9 cellular contexts compared by ENCODE assay signal in the genomic region with DNA sequence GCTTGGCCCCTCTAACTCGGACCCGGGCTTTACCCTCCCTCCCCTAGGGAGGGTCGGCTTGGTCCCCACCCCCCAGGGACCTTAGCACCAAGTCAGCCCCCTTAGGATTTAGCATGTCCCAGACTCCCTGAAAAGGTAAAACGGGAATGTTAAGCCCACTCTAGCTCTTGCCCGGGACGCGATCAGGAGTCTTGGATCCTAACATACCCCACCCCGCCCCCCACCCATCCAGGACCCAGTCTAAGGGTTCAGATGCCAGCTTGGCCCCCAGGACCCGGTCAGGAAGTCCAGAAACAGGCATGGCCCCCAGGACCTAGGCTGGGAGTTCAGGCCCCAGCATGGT. TPM values are rescaled to one million over a fixed set of nuclear protein-coding genes. Genes with fewer than 3 reads are reported as not detected.
A peak's percentile ranks its signal among the peaks of the same experiment; 100 is the strongest.
DNase-seq lines count a peak whose midpoint lies in the region; ATAC-seq, FAIRE-seq and TF ChIP-seq lines count a peak whose summit lies in the region.
"Had no signal": no experiment of that assay in that cellular context is flagged by ENCODE, and none has a peak within 500 bp of the region (broad histone marks: within the 10 kb centered on the region; RNA-seq: fewer than 3 reads in every experiment).

No MANE protein-coding gene starts in this region.

- H3K36me3 Mint-ChIP-seq in activated B cell treated with CpG ODN at 0.5 μM for 24 hours (ENCODE audit: low read depth) = no peaks in the 10 kb centered on the region

- H4K20me1 ChIP-seq in keratinocyte (ENCODE audit: control insufficient read depth, extremely low read depth, insufficient read depth, low read length) = no peaks in the 10 kb centered on the region
- H4K20me1 ChIP-seq in smooth muscle cell (ENCODE audit: low read depth) = peaks cover 3% of the 10 kb centered on the region

- no peak for FAIRE-seq in keratinocyte (lab: Jason Lieb, UNC)

- H2AFZ ChIP-seq in keratinocyte (ENCODE audit: control insufficient read depth, low read length) = no peak overlapping the region
- peak overlapping the region; percentile 72 for H2AFZ ChIP-seq in smooth muscle cell (ENCODE audit: low read depth)

- H3K27me3 ChIP-seq in H7 (ENCODE audit: control insufficient read depth, insufficient read depth, low read length) (peaks cover 9% of the 10 kb centered on the region; the same call in 1 of the 2 replicates), keratinocyte (ENCODE audit: control insufficient read depth, extremely low read depth, insufficient read depth, low read length) (peaks cover 9% of the 10 kb centered on the region), smooth muscle cell (ENCODE audit: low read depth) (no peaks in the 10 kb centered on the region)

- intact Hi-C loops in activated B cell treated with CpG ODN at 0.5 μM for 24 hours (cut with micrococcal nuclease) = loop anchor here (1.0 to 2.0 kb wide), 2 partner anchors 8 to 213 kb away; partner anchors contain the start of gene ZNF627

- dilution Hi-C loops in keratinocyte (cut with MboI; ENCODE audit: extremely low pct_ligation_motif_present, low sequenced_read_pairs) = no loop called here

- peak; percentile 69 for DNase-seq in H7
- no peak for DNase-seq in activated B cell treated with CpG ODN at 0.5 μM for 24 hours
- DNase-seq in keratinocyte (ENCODE audit: low read depth, low spot score) = no peak
- no peak for DNase-seq in smooth muscle cell (lab: John Stamatoyannopoulos, UW; ENCODE audit: unreplicated experiment)
- no peak for DNase-seq in NCI-H1436 (lab: John Stamatoyannopoulos, UW)
- DNase-seq in hypothalamus (lab: John Stamatoyannopoulos, UW) = no peak
- DNase-seq in activated CD4-positive, alpha-beta T cell treated with anti-CD3 and anti-CD28 coated beads for 4 hours = no peak
- DNase-seq in SHP77 treated with DMSO at 0.1 percent for 48 hours (lab: John Stamatoyannopoulos, UW) = no peak
- DNase-seq: stimulated activated CD4-positive, alpha-beta T cell treated with anti-CD3 and anti-CD28 coated beads, Interleukin-4, amount 100 ng/mL, for 4 hours had no signal

- H3K9ac ChIP-seq in keratinocyte (ENCODE audit: control insufficient read depth, extremely low read depth, insufficient read depth, low read length) (no peak overlapping the region), smooth muscle cell (ENCODE audit: low read depth) (peak overlapping the region; percentile 29)

- POLR2A ChIA-PET in activated B cell treated with CpG ODN at 0.5 μM for 24 hours (lab: Charles Lee) = interaction anchor here (0.6 to 4.6 kb wide), 7 partner anchors 9 to 409 kb away, joined by 3 to 60 read pairs (median 8); partner anchors contain the start of genes ODAD3, PRKCSH, RGL3 and SWSAP1

- H3K27ac ChIP-seq in keratinocyte (ENCODE audit: control insufficient read depth, insufficient read depth, low read length) (no peak overlapping the region), smooth muscle cell (ENCODE audit: low read depth) (no peak overlapping the region)

- H3K27me3 Mint-ChIP-seq in activated B cell treated with CpG ODN at 0.5 μM for 24 hours = no peaks in the 10 kb centered on the region

- H3K4me1 ChIP-seq in keratinocyte (ENCODE audit: control insufficient read depth, extremely low read depth, insufficient read depth, low read length) (peaks cover 24% of the 10 kb centered on the region), smooth muscle cell (ENCODE audit: low read depth) (peaks cover 9% of the 10 kb centered on the region)

- peaks cover 49% of the 10 kb centered on the region for H3K4me1 Mint-ChIP-seq in activated B cell treated with CpG ODN at 0.5 μM for 24 hours

- peaks cover 6% of the 10 kb centered on the region for H3F3A ChIP-seq in smooth muscle cell (ENCODE audit: low read depth)

- H3K4me2 ChIP-seq in keratinocyte (ENCODE audit: control insufficient read depth, extremely low read depth, insufficient read depth, low read depth, low read length) (peak overlapping the region; percentile 69), smooth muscle cell (peak overlapping the region; percentile 95)

- peak overlapping the region; percentile 60 for H3K4me3 ChIP-seq in H7 (ENCODE audit: insufficient read depth, low read depth, low read length)
- peak overlapping the region in 1 of 3 experiments; percentile 11 for H3K4me3 ChIP-seq in keratinocyte (ENCODE audit: control insufficient read depth in 2 of 3, extremely low read depth in 1 of 3, insufficient read depth in 2 of 3, low read depth in 1 of 3, low read length in 3 of 3)
- H3K4me3 ChIP-seq in smooth muscle cell = peak overlapping the region; percentile 59

- CTCF ChIA-PET in activated B cell treated with CpG ODN at 0.5 μM for 24 hours (lab: Charles Lee) = interaction anchor here (0.9 to 2.8 kb wide), 5 partner anchors 8 to 99 kb away, joined by 3 to 20 read pairs (median 9); partner anchors contain the start of genes ODAD3, PRKCSH and SWSAP1

- no peaks in the 10 kb centered on the region for H3K9me1 ChIP-seq in keratinocyte (ENCODE audit: control insufficient read depth, extremely low read depth, insufficient read depth, low read length)

- H3K9me3 ChIP-seq in keratinocyte (ENCODE audit: control insufficient read depth, low read depth, low read length) (no peaks in the 10 kb centered on the region), smooth muscle cell (replicated peaks; ENCODE audit: low read depth) (no peaks in the 10 kb centered on the region)

- no peak for ATAC-seq in activated B cell treated with CpG ODN at 0.5 μM for 24 hours (ENCODE audit: low read depth)

- H3K4me3 Mint-ChIP-seq in activated B cell treated with CpG ODN at 0.5 μM for 24 hours = peak overlapping the region; percentile 74

- TF ChIP-seq CTCF in activated B cell treated with CpG ODN at 0.5 μM for 24 hours (IDR thresholded peaks at IDR 0.05) (no peak), keratinocyte (optimal IDR thresholded peaks at IDR 0.05 in 1 of 3, IDR thresholded peaks at IDR 0.05 in 1 of 3, conservative IDR thresholded peaks at IDR 0.05 in 1 of 3; ENCODE audit: extremely low read depth in 1 of 3, insufficient read depth in 2 of 3, low read length in 3 of 3) (no peak), smooth muscle cell (IDR thresholded peaks at IDR 0.05; ENCODE audit: borderline replicate concordance, insufficient read depth, poor library complexity, severe bottlenecking) (no peak)

- H3K27ac Mint-ChIP-seq in activated B cell treated with CpG ODN at 0.5 μM for 24 hours = no peak overlapping the region

- H3K36me3 ChIP-seq in H7 (replicated peaks; ENCODE audit: control insufficient read depth, insufficient read depth, low read length) (no peaks in the 10 kb centered on the region), keratinocyte (ENCODE audit: control insufficient read depth in 2 of 2, extremely low read depth in 1 of 2, insufficient read depth in 2 of 2, low read length in 2 of 2) (no peaks in the 10 kb centered on the region), smooth muscle cell (ENCODE audit: low read depth) (no peaks in the 10 kb centered on the region)

- H3K79me2 ChIP-seq in keratinocyte (ENCODE audit: control insufficient read depth, insufficient read depth, low read length) (no peaks in the 10 kb centered on the region), smooth muscle cell (ENCODE audit: low read depth) (no peaks in the 10 kb centered on the region)

- no peaks in the 10 kb centered on the region for H3K9me3 Mint-ChIP-seq in activated B cell treated with CpG ODN at 0.5 μM for 24 hours

- 0% methylated on average over 1 of the region's 9 CpGs for WGBS in smooth muscle cell (ENCODE audit: low lambda C conversion rate)

RNA-seq across cellular contexts. Expression of gene EPOR, which starts 0.4 kb away (rescaled TPM):
- 14.9 and 15.8 TPM in 2 replicates for total RNA-seq in H7 (2014; rRNA removed; shearing (Covaris generic))
- total RNA-seq in activated B cell treated with CpG ODN at 0.5 μM for 24 hours = 1.8 and 2.5 TPM in 2 replicates
- 0.68 to 0.94 TPM (median 0.85 TPM) in 3 replicates for polyA plus RNA-seq in keratinocyte
- polyA plus RNA-seq in keratinocyte (2011; ENCODE audit: low read depth) = 0.17 TPM
- polyA plus RNA-seq in keratinocyte (2011; cell fraction: cytosol; rRNA removed) = 0.41 and 0.95 TPM in 2 replicates
- polyA plus RNA-seq in keratinocyte (2011; cell fraction: nucleus; rRNA removed) = 0.80 and 1.5 TPM in 2 replicates
- 0.71 and 1.0 TPM in 2 replicates for polyA plus RNA-seq in keratinocyte (2012; ENCODE audit: low replicate concordance)
- polyA minus RNA-seq in keratinocyte = 0.26 to 0.52 TPM (median 0.43 TPM) in 3 replicates
- polyA minus RNA-seq in keratinocyte (2011; cell fraction: cytosol; rRNA and poly(A)+ RNA removed) = 3.3 TPM
- 0.31 and 0.63 TPM in 2 replicates for polyA minus RNA-seq in keratinocyte (2011; cell fraction: nucleus; rRNA and poly(A)+ RNA removed)
- 9.9 and 11.3 TPM in 2 replicates for total RNA-seq in smooth muscle cell
- polyA plus RNA-seq in smooth muscle cell = 24.9 and 27.4 TPM in 2 replicates

RNA-seq across cellular contexts. Expression of gene SWSAP1, which starts 9.2 kb away (rescaled TPM):
- total RNA-seq in H7 (2014; rRNA removed; shearing (Covaris generic)) = 3.0 and 3.3 TPM in 2 replicates
- 4.3 and 5.1 TPM in 2 replicates for total RNA-seq in activated B cell treated with CpG ODN at 0.5 μM for 24 hours
- polyA plus RNA-seq in keratinocyte = 2.1 to 2.5 TPM (median 2.2 TPM) in 3 replicates
- 0.62 TPM for polyA plus RNA-seq in keratinocyte (2011; ENCODE audit: low read depth)
- polyA plus RNA-seq in keratinocyte (2011; cell fraction: cytosol; rRNA removed) = 1.4 and 2.0 TPM in 2 replicates
- polyA plus RNA-seq in keratinocyte (2011; cell fraction: nucleus; rRNA removed) = 2.1 and 2.3 TPM in 2 replicates
- 2.1 and 3.2 TPM in 2 replicates for polyA plus RNA-seq in keratinocyte (2012; ENCODE audit: low replicate concordance)
- polyA minus RNA-seq in keratinocyte = 0.77 to 1.4 TPM (median 1.1 TPM) in 3 replicates
- polyA minus RNA-seq in keratinocyte (2011; cell fraction: cytosol; rRNA and poly(A)+ RNA removed) = not detected
- 0.53 and 0.54 TPM in 2 replicates for polyA minus RNA-seq in keratinocyte (2011; cell fraction: nucleus; rRNA and poly(A)+ RNA removed)
- total RNA-seq in smooth muscle cell = 0.99 and 1.3 TPM in 2 replicates
- 2.7 and 2.8 TPM in 2 replicates for polyA plus RNA-seq in smooth muscle cell

RNA-seq across cellular contexts. Expression of gene PLPPR2, which starts 28.4 kb away (rescaled TPM):
- total RNA-seq in H7 (2014; rRNA removed; shearing (Covaris generic)) = 5.7 and 7.0 TPM in 2 replicates
- total RNA-seq in activated B cell treated with CpG ODN at 0.5 μM for 24 hours (1.5 and 2.2 TPM in 2 replicates), smooth muscle cell (15.1 and 21.4 TPM in 2 replicates)
- polyA plus RNA-seq in keratinocyte (3.5 to 9.1 TPM (median 5.7 TPM) in 3 replicates), smooth muscle cell (54.0 and 67.1 TPM in 2 replicates)
- 1.7 TPM for polyA plus RNA-seq in keratinocyte (2011; ENCODE audit: low read depth)
- 5.9 and 12.7 TPM in 2 replicates for polyA plus RNA-seq in keratinocyte (2011; cell fraction: cytosol; rRNA removed)
- polyA plus RNA-seq in keratinocyte (2011; cell fraction: nucleus; rRNA removed) = 14.4 and 18.4 TPM in 2 replicates
- polyA plus RNA-seq in keratinocyte (2012; ENCODE audit: low replicate concordance) = 14.6 and 28.9 TPM in 2 replicates
- polyA minus RNA-seq in keratinocyte = 5.0 to 12.7 TPM (median 7.2 TPM) in 3 replicates
- 15.7 TPM for polyA minus RNA-seq in keratinocyte (2011; cell fraction: cytosol; rRNA and poly(A)+ RNA removed)
- polyA minus RNA-seq in keratinocyte (2011; cell fraction: nucleus; rRNA and poly(A)+ RNA removed) = 5.4 and 7.9 TPM in 2 replicates

RNA-seq across cellular contexts. Expression of gene RGL3, which starts 35.4 kb away (rescaled TPM):
- total RNA-seq in H7 (2014; rRNA removed; shearing (Covaris generic)) = 1.6 and 7.8 TPM in 2 replicates
- 0.32 and 0.33 TPM in 2 replicates for total RNA-seq in activated B cell treated with CpG ODN at 0.5 μM for 24 hours
- polyA plus RNA-seq in keratinocyte = not detected in 3 replicates
- polyA plus RNA-seq in keratinocyte (2011; ENCODE audit: low read depth) = not detected
- polyA plus RNA-seq in keratinocyte (2011; cell fraction: cytosol; rRNA removed) = not detected in 2 replicates
- 0.06 TPM in 1 of 2 replicates, not detected in the other for polyA plus RNA-seq in keratinocyte (2011; cell fraction: nucleus; rRNA removed)
- polyA plus RNA-seq in keratinocyte (2012; ENCODE audit: low replicate concordance) = not detected in 2 replicates
- polyA minus RNA-seq in keratinocyte = not detected in 3 replicates
- polyA minus RNA-seq in keratinocyte (2011; cell fraction: cytosol; rRNA and poly(A)+ RNA removed) = not detected
- polyA minus RNA-seq in keratinocyte (2011; cell fraction: nucleus; rRNA and poly(A)+ RNA removed) = 1.2 TPM in 1 of 2 replicates, not detected in the other
- total RNA-seq in smooth muscle cell = 5.5 and 9.6 TPM in 2 replicates
- polyA plus RNA-seq in smooth muscle cell = 6.6 and 39.0 TPM in 2 replicates

RNA-seq across cellular contexts. Expression of gene CCDC159, which starts 37.4 kb away (rescaled TPM):
- total RNA-seq in H7 (2014; rRNA removed; shearing (Covaris generic)) = 2.7 and 5.5 TPM in 2 replicates
- total RNA-seq in activated B cell treated with CpG ODN at 0.5 μM for 24 hours (27.6 and 32.1 TPM in 2 replicates), smooth muscle cell (17.0 and 29.4 TPM in 2 replicates)
- polyA plus RNA-seq in keratinocyte (6.4 to 9.1 TPM (median 7.5 TPM) in 3 replicates), smooth muscle cell (8.7 and 9.8 TPM in 2 replicates)
- polyA plus RNA-seq in keratinocyte (2011; ENCODE audit: low read depth) = 7.4 TPM
- 3.3 and 4.9 TPM in 2 replicates for polyA plus RNA-seq in keratinocyte (2011; cell fraction: cytosol; rRNA removed)
- 26.4 and 27.5 TPM in 2 replicates for polyA plus RNA-seq in keratinocyte (2011; cell fraction: nucleus; rRNA removed)
- 7.6 and 11.5 TPM in 2 replicates for polyA plus RNA-seq in keratinocyte (2012; ENCODE audit: low replicate concordance)
- 0.89 to 5.7 TPM (median 4.7 TPM) in 3 replicates for polyA minus RNA-seq in keratinocyte
- 7.1 TPM for polyA minus RNA-seq in keratinocyte (2011; cell fraction: cytosol; rRNA and poly(A)+ RNA removed)
- polyA minus RNA-seq in keratinocyte (2011; cell fraction: nucleus; rRNA and poly(A)+ RNA removed) = 3.4 and 7.3 TPM in 2 replicates
